ENCODE assay signal across 29 cellular contexts in genomic region chr2:174046172-174046571, GRCh38.
"Had no signal": no experiment of that assay in that cellular context is flagged by ENCODE, and none has a peak within 500 bp of the region (broad histone marks: within the 10 kb centered on the region; RNA-seq: fewer than 3 reads in every experiment).

No MANE protein-coding gene starts in this region.

- H3K36me3 ChIP-seq: colonic mucosa, esophagus muscularis mucosa, esophagus squamous epithelium, gastrocnemius medialis, gastroesophageal sphincter, heart left ventricle, heart right ventricle had no signal

- H3K27ac Mint-ChIP-seq: dendritic cell treated with granulocyte-macrophage colony-stimulating factor and Interleukin-4, amounts not matched to agents 40 ng/mL and 50 ng/mL, for 4 days; effector memory CD8-positive, alpha-beta T cell; endodermal cell had no signal

- H3K27me3 ChIP-seq: colonic mucosa, dorsolateral prefrontal cortex, esophagus muscularis mucosa, esophagus squamous epithelium, foreskin keratinocyte, gastrocnemius medialis, gastroesophageal sphincter, heart left ventricle, heart right ventricle had no signal

- H3K4me3 ChIP-seq: colonic mucosa, coronary artery, dorsolateral prefrontal cortex, esophagus muscularis mucosa, esophagus squamous epithelium, gastrocnemius medialis, gastroesophageal sphincter, heart left ventricle, heart right ventricle had no signal

- H3K4me3 Mint-ChIP-seq: dendritic cell treated with granulocyte-macrophage colony-stimulating factor and Interleukin-4, amounts not matched to agents 40 ng/mL and 50 ng/mL, for 4 days; effector memory CD8-positive, alpha-beta T cell; endodermal cell had no signal

- FAIRE-seq: colon, endometrium, endothelial cell of umbilical vein, frontal cortex had no signal

- ATAC-seq: effector memory CD8-positive, alpha-beta T cell; esophagus mucosa; foreskin keratinocyte; gastrocnemius medialis; gastroesophageal sphincter; heart left ventricle; heart right ventricle had no signal

- H3K9me3 Mint-ChIP-seq: dendritic cell treated with granulocyte-macrophage colony-stimulating factor and Interleukin-4, amounts not matched to agents 40 ng/mL and 50 ng/mL, for 4 days; effector memory CD8-positive, alpha-beta T cell had no signal

- H3K27ac ChIP-seq: colonic mucosa, coronary artery, dorsolateral prefrontal cortex, epithelial cell of prostate, esophagus muscularis mucosa, esophagus squamous epithelium, foreskin keratinocyte, gastrocnemius medialis, gastroesophageal sphincter, heart left ventricle, heart right ventricle had no signal

- H3K9me3 ChIP-seq: colonic mucosa, esophagus muscularis mucosa, esophagus squamous epithelium, gastrocnemius medialis, gastroesophageal sphincter, heart left ventricle, heart right ventricle had no signal

- H3K4me1 ChIP-seq: colonic mucosa, gastrocnemius medialis, gastroesophageal sphincter, heart left ventricle had no signal

- DNase-seq: colonic mucosa; cortex of kidney; dermis blood vessel endothelial cell; dorsolateral prefrontal cortex; effector CD4-positive, alpha-beta T cell; effector CD8-positive, alpha-beta T cell; effector memory CD4-positive, alpha-beta T cell; effector memory CD8-positive, alpha-beta T cell; endodermal cell; erythroblast; esophagus squamous epithelium; foreskin fibroblast; foreskin keratinocyte; foreskin melanocyte; gastrocnemius medialis; glutamatergic neuron; head of caudate nucleus; heart left ventricle; heart right ventricle had no signal
